8 cellular contexts compared by ENCODE assay signal in genomic region chr12:46472893-46473633, GRCh38.
DNase-seq lines count a peak whose midpoint lies in the region; ATAC-seq and TF ChIP-seq lines count a peak whose summit lies in the region.

No MANE protein-coding gene starts in this region.

- no peaks in the 10 kb centered on the region for H4K20me1 ChIP-seq in GM23338 (replicated peaks; ENCODE audit: insufficient read depth)

- no peaks in the 10 kb centered on the region for H3K9me3 ChIP-seq in esophagus squamous epithelium
- H3K9me3 ChIP-seq in skeletal muscle satellite cell (replicated peaks; ENCODE audit: low read length) = no peaks in the 10 kb centered on the region

- TF ChIP-seq CTCF in GM23338 (conservative IDR thresholded peaks at IDR 0.05; ENCODE audit: low read depth in 2 of 2) = no peak
- no peak for TF ChIP-seq CTCF in esophagus squamous epithelium (IDR thresholded peaks at IDR 0.05)

- no peaks in the 10 kb centered on the region for H3K79me2 ChIP-seq in GM23338 (replicated peaks; ENCODE audit: insufficient read depth)

- peaks cover 14% of the 10 kb centered on the region for H3K4me1 Mint-ChIP-seq in GM23338

- H3K4me1 ChIP-seq in GM23338 (ENCODE audit: insufficient read depth) (peaks cover 13% of the 10 kb centered on the region; the same call in 1 of the 2 replicates), esophagus squamous epithelium (peaks cover 9 to 31% (median 17%) of the 10 kb centered on the region in 3 donors), skeletal muscle satellite cell (ENCODE audit: control insufficient read depth, insufficient read depth, low read length) (peaks cover 52% of the 10 kb centered on the region)

- no peaks in the 10 kb centered on the region for H3F3A ChIP-seq in GM23338 (replicated peaks; ENCODE audit: low read depth)

- peak overlapping the region; percentile 74; the same call in 1 of the 2 replicates for H3K27ac Mint-ChIP-seq in GM23338

- H3K4me2 ChIP-seq in GM23338 (no peak overlapping the region), skeletal muscle satellite cell (ENCODE audit: low read length) (peak overlapping the region; percentile 44)

- H3K4me3 ChIP-seq in GM23338 (no peak overlapping the region), esophagus squamous epithelium (peak overlapping the region in 1 of 4 donors; percentile 17), skeletal muscle satellite cell (ENCODE audit: low read length) (no peak overlapping the region), H7 (ENCODE audit: insufficient read depth, low read depth, low read length) (no peak overlapping the region)

- H3K27ac ChIP-seq in GM23338 (ENCODE audit: low read depth) = no peak overlapping the region
- H3K27ac ChIP-seq in esophagus squamous epithelium = peak overlapping the region; percentile 63 to 86 (median 78)

- intact Hi-C loops in esophagus squamous epithelium (cut with DNase I) = no loop called here

- H3K9me3 Mint-ChIP-seq in GM23338 = no peaks in the 10 kb centered on the region

- H3K9me2 ChIP-seq in GM23338 (ENCODE audit: insufficient read depth) = no peaks in the 10 kb centered on the region; the same call in 1 of the 2 replicates

- 14 to 22% methylated on average over 4 of the region's 4 CpGs for WGBS in esophagus squamous epithelium, 2 donors

- peak overlapping the region; percentile 71 for H3K9ac ChIP-seq in skeletal muscle satellite cell (ENCODE audit: low read depth, low read length)

- H3K27me3 Mint-ChIP-seq in GM23338 (ENCODE audit: insufficient read depth, low read depth, poor library complexity) = no peaks in the 10 kb centered on the region

- no peak for TF ChIP-seq POLR2A in esophagus squamous epithelium (IDR thresholded peaks at IDR 0.05)

- DNase-seq in GM23338 (ENCODE audit: low spot score) (no peak), NCI-H82 treated with DMSO at 0.1 percent for 48 hours (lab: John Stamatoyannopoulos, UW; ENCODE audit: unreplicated experiment) (peak; percentile 26), esophagus squamous epithelium (lab: John Stamatoyannopoulos, UW) (no peak), H7 (no peak), DMS153 treated with DMSO at 0.1 percent for 48 hours (lab: John Stamatoyannopoulos, UW; ENCODE audit: unreplicated experiment) (no peak), Kasumi-1 (lab: John Stamatoyannopoulos, UW) (no peak)

- H3K36me3 ChIP-seq in GM23338 (ENCODE audit: insufficient read depth) (no peaks in the 10 kb centered on the region), esophagus squamous epithelium (no peaks in the 10 kb centered on the region), skeletal muscle satellite cell (ENCODE audit: insufficient read depth, low read length) (no peaks in the 10 kb centered on the region), H7 (replicated peaks; ENCODE audit: control insufficient read depth, insufficient read depth, low read length) (no peaks in the 10 kb centered on the region)

- H3K27me3 ChIP-seq in GM23338 (ENCODE audit: insufficient read depth) (no peaks in the 10 kb centered on the region), esophagus squamous epithelium (no peaks in the 10 kb centered on the region), skeletal muscle satellite cell (ENCODE audit: control insufficient read depth, insufficient read depth, low read length) (no peaks in the 10 kb centered on the region), H7 (ENCODE audit: control insufficient read depth, insufficient read depth, low read length) (no peaks in the 10 kb centered on the region)

- H2AFZ ChIP-seq in GM23338 = no peak overlapping the region

- no peak for ATAC-seq in GM23338
- no peak for ATAC-seq in GM19023 (IDR thresholded peaks at IDR 0.05; ENCODE audit: unreplicated experiment)

- H3K36me3 Mint-ChIP-seq in GM23338 (ENCODE audit: low read depth) = peaks cover 2% of the 10 kb centered on the region; the same call in 2 of the 3 replicates

- H3K4me3 Mint-ChIP-seq in GM23338 = no peak overlapping the region

TF ChIP-seq in GM23338, 12 proteins besides CTCF, POLR2A, EP300 and RAD21 (continues in another document):
- TF ChIP-seq CREB1 (CRISPR knock-in tag; IDR thresholded peaks at IDR 0.05; ENCODE audit: low read depth) = no peak
- TF ChIP-seq, protein P1, sequence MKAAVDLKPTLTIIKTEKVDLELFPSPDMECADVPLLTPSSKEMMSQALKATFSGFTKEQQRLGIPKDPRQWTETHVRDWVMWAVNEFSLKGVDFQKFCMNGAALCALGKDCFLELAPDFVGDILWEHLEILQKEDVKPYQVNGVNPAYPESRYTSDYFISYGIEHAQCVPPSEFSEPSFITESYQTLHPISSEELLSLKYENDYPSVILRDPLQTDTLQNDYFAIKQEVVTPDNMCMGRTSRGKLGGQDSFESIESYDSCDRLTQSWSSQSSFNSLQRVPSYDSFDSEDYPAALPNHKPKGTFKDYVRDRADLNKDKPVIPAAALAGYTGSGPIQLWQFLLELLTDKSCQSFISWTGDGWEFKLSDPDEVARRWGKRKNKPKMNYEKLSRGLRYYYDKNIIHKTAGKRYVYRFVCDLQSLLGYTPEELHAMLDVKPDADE (IDR thresholded peaks at IDR 0.05) = no peak
- TF ChIP-seq, protein P2, sequence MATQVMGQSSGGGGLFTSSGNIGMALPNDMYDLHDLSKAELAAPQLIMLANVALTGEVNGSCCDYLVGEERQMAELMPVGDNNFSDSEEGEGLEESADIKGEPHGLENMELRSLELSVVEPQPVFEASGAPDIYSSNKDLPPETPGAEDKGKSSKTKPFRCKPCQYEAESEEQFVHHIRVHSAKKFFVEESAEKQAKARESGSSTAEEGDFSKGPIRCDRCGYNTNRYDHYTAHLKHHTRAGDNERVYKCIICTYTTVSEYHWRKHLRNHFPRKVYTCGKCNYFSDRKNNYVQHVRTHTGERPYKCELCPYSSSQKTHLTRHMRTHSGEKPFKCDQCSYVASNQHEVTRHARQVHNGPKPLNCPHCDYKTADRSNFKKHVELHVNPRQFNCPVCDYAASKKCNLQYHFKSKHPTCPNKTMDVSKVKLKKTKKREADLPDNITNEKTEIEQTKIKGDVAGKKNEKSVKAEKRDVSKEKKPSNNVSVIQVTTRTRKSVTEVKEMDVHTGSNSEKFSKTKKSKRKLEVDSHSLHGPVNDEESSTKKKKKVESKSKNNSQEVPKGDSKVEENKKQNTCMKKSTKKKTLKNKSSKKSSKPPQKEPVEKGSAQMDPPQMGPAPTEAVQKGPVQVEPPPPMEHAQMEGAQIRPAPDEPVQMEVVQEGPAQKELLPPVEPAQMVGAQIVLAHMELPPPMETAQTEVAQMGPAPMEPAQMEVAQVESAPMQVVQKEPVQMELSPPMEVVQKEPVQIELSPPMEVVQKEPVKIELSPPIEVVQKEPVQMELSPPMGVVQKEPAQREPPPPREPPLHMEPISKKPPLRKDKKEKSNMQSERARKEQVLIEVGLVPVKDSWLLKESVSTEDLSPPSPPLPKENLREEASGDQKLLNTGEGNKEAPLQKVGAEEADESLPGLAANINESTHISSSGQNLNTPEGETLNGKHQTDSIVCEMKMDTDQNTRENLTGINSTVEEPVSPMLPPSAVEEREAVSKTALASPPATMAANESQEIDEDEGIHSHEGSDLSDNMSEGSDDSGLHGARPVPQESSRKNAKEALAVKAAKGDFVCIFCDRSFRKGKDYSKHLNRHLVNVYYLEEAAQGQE (IDR thresholded peaks at IDR 0.05; ENCODE audit: unreplicated experiment) = no peak
- no peak for TF ChIP-seq STAT1 (IDR thresholded peaks at IDR 0.05; ENCODE audit: unreplicated experiment)
- TF ChIP-seq ZNF331 (CRISPR knock-in tag; IDR thresholded peaks at IDR 0.05; ENCODE audit: low read depth) = no peak
- no peak for TF ChIP-seq EZH2 (IDR thresholded peaks at IDR 0.05; ENCODE audit: low read depth, unreplicated experiment)
